21 cellular contexts compared by ENCODE assay signal in genomic region chr4:43496602-43497001, GRCh38.
DNase-seq lines count a peak whose midpoint lies in the region; ATAC-seq, FAIRE-seq and TF ChIP-seq lines count a peak whose summit lies in the region.
"Had no signal": no experiment of that assay in that cellular context is flagged by ENCODE, and none has a peak within 500 bp of the region (broad histone marks: within the 10 kb centered on the region; RNA-seq: fewer than 3 reads in every experiment).

No MANE protein-coding gene starts in this region.

- H2AFZ ChIP-seq in ACC112 (ENCODE audit: low read length, unreplicated experiment) = no peak overlapping the region
- no peak overlapping the region for H2AFZ ChIP-seq in IMR-90 (replicated peaks; ENCODE audit: low read length, poor library complexity)
- peak overlapping the region; percentile 30 for H2AFZ ChIP-seq in SU-DHL-6 (ENCODE audit: low read depth, low read length, severe bottlenecking)

- H3K27me3 ChIP-seq in ACC112 (ENCODE audit: insufficient read depth, low read length) (no peaks in the 10 kb centered on the region), IMR-90 (ENCODE audit: control insufficient read depth, insufficient read depth, low read length) (no peaks in the 10 kb centered on the region), SU-DHL-6 (ENCODE audit: low read length) (no peaks in the 10 kb centered on the region), small intestine (ENCODE audit: control insufficient read depth in 2 of 2, insufficient read depth in 2 of 2, low read length in 2 of 2) (no peaks in the 10 kb centered on the region), left ventricle myocardium inferior (ENCODE audit: low read depth) (no peaks in the 10 kb centered on the region)
- H3K27me3 ChIP-seq: BLaER1, Peyer's patch had no signal

- no peaks in the 10 kb centered on the region for H3K36me3 ChIP-seq in ACC112 (ENCODE audit: insufficient read depth, low read length)
- no peaks in the 10 kb centered on the region for H3K36me3 ChIP-seq in IMR-90 (ENCODE audit: control insufficient read depth, insufficient read depth, low read length)
- no peaks in the 10 kb centered on the region for H3K36me3 ChIP-seq in SU-DHL-6 (ENCODE audit: low read length)
- no peaks in the 10 kb centered on the region for H3K36me3 ChIP-seq in small intestine (ENCODE audit: control insufficient read depth in 2 of 2, insufficient read depth in 2 of 2, low read length in 2 of 2)
- H3K36me3 ChIP-seq in left ventricle myocardium inferior = no peaks in the 10 kb centered on the region
- H3K36me3 ChIP-seq: BLaER1, Peyer's patch had no signal

- H3K4me1 Mint-ChIP-seq in T-helper 17 cell = no peaks in the 10 kb centered on the region
- H3K4me1 Mint-ChIP-seq: T-cell had no signal

- dilution Hi-C loops in IMR-90 (cut with HindIII; ENCODE audit: low sequenced_read_pairs, unreplicated experiment) = no loop called here

- CTCF ChIA-PET in IMR-90 (lab: Yijun Ruan, JAX) = no interaction called here

- no peak overlapping the region for H2AK5ac ChIP-seq in IMR-90 (ENCODE audit: low read depth, low read length)

- H3K4ac ChIP-seq in IMR-90 (ENCODE audit: low read depth, low read length) = no peak overlapping the region

- no peaks in the 10 kb centered on the region for H3K36me3 Mint-ChIP-seq in T-helper 17 cell (ENCODE audit: low read depth)
- H3K36me3 Mint-ChIP-seq: CD8-positive, alpha-beta T cell; T-cell had no signal

- no peak overlapping the region for H3K18ac ChIP-seq in IMR-90 (ENCODE audit: low read depth, low read length)

- TF ChIP-seq POLR2A in IMR-90 (IDR thresholded peaks at IDR 0.05; ENCODE audit: low read depth, low read length) = no peak

- WGBS in IMR-90 (ENCODE audit: extremely low coverage in 2 of 2, insufficient read length in 1 of 2), 2 experiments = no CpG with 5 or more reads among the region's 2 CpGs
- WGBS in small intestine, 3 donors = 43 to 44% (median 44%) methylated on average over 2 of the region's 2 CpGs

- H3K9ac ChIP-seq in IMR-90 (ENCODE audit: low read depth, low read length) (no peak overlapping the region), SU-DHL-6 (ENCODE audit: low read length) (no peak overlapping the region)
- H3K9ac ChIP-seq: BLaER1 had no signal

- DNase-seq in IMR-90 (no peak), small intestine (no peak), left ventricle myocardium inferior (no peak), T-helper 17 cell (no peak)
- DNase-seq: Calu3; CD8-positive, alpha-beta T cell; GF-D8; HCEC 1CT; KG1; NCI-H1048; NCI-H1436; NCI-H1930; NCI-H226; NCI-H524; Peyer's patch; T-cell had no signal

- TF ChIP-seq RAD21 in IMR-90 (IDR thresholded peaks at IDR 0.05; ENCODE audit: low read length) = no peak

- H3K79me2 ChIP-seq in ACC112 (ENCODE audit: control insufficient read depth, insufficient read depth, low read length, unreplicated experiment) (no peaks in the 10 kb centered on the region), SU-DHL-6 (ENCODE audit: insufficient read depth, low read length) (no peaks in the 10 kb centered on the region)

- no peaks in the 10 kb centered on the region for H3K4me1 ChIP-seq in ACC112 (ENCODE audit: control insufficient read depth, insufficient read depth, low read length, unreplicated experiment)
- no peaks in the 10 kb centered on the region for H3K4me1 ChIP-seq in IMR-90 (ENCODE audit: control insufficient read depth, insufficient read depth, low read length)
- H3K4me1 ChIP-seq in small intestine (ENCODE audit: control insufficient read depth in 2 of 2, insufficient read depth in 1 of 2, low read depth in 1 of 2, low read length in 1 of 2) = no peaks in the 10 kb centered on the region
- H3K4me1 ChIP-seq in left ventricle myocardium inferior = no peaks in the 10 kb centered on the region
- H3K4me1 ChIP-seq: BLaER1, Peyer's patch had no signal

- POLR2A ChIA-PET in IMR-90 (lab: Charles Lee; ENCODE audit: unreplicated experiment) = no interaction called here

- H3K23ac ChIP-seq in IMR-90 (ENCODE audit: low read depth, low read length) = no peak overlapping the region

- no peak for FAIRE-seq in small intestine (lab: Jason Lieb, UNC)

- H3K56ac ChIP-seq in IMR-90 (ENCODE audit: extremely low read depth, insufficient read depth, low read length) = no peak overlapping the region

- intact Hi-C loops in IMR-90 (cut with micrococcal nuclease) (no loop called here), left ventricle myocardium inferior (cut with micrococcal nuclease) (no loop called here)

- peak; percentile 33 for ATAC-seq in GM18517 (IDR thresholded peaks at IDR 0.05; ENCODE audit: unreplicated experiment)
- ATAC-seq in IMR-90 (ENCODE audit: low read depth) = no peak
- no peak for ATAC-seq in T-helper 17 cell
- no peak for ATAC-seq in HG03175 (IDR thresholded peaks at IDR 0.05; ENCODE audit: unreplicated experiment)
- ATAC-seq: CD8-positive, alpha-beta T cell; T-cell had no signal

- no peak overlapping the region for H2BK120ac ChIP-seq in IMR-90 (ENCODE audit: low read depth, low read length)

- no peak overlapping the region for H4K91ac ChIP-seq in IMR-90 (ENCODE audit: insufficient read depth, low read depth, low read length)

- H3K9me1 ChIP-seq in IMR-90 (ENCODE audit: insufficient read depth, low read length) = no peaks in the 10 kb centered on the region

- H4K20me1 ChIP-seq in IMR-90 (ENCODE audit: insufficient read depth, low read length) (no peaks in the 10 kb centered on the region), SU-DHL-6 (ENCODE audit: low read depth, low read length) (no peaks in the 10 kb centered on the region)
- H4K20me1 ChIP-seq: BLaER1 had no signal

- no peak overlapping the region for H2BK15ac ChIP-seq in IMR-90 (ENCODE audit: low read depth, low read length)

- H3K27me3 Mint-ChIP-seq in T-helper 17 cell = no peaks in the 10 kb centered on the region
- H3K27me3 Mint-ChIP-seq: T-cell had no signal

- H3F3A ChIP-seq in SU-DHL-6 (ENCODE audit: insufficient read depth) = no peaks in the 10 kb centered on the region; the same call in 1 of the 2 replicates

- no peak overlapping the region for H2AK9ac ChIP-seq in IMR-90 (replicated peaks; ENCODE audit: low read depth, low read length, poor library complexity)

- no peak overlapping the region for H3K4me3 Mint-ChIP-seq in T-helper 17 cell
- H3K4me3 Mint-ChIP-seq: CD8-positive, alpha-beta T cell; T-cell had no signal

- no peak overlapping the region for H4K8ac ChIP-seq in IMR-90 (ENCODE audit: low read depth in 2 of 2, low read length in 2 of 2)

- no peaks in the 10 kb centered on the region for H3K79me1 ChIP-seq in IMR-90 (ENCODE audit: low read depth in 1 of 2, low read length in 2 of 2)

- BruUV-seq in IMR-90 (replicated peaks; lab: Mats Ljungman, UMichigan) = no TSS peak

- H3K27ac ChIP-seq in ACC112 (ENCODE audit: low read depth, low read length) (no peak overlapping the region), IMR-90 (ENCODE audit: insufficient read depth, low read length) (no peak overlapping the region), SU-DHL-6 (ENCODE audit: low read depth, low read length) (no peak overlapping the region), small intestine (ENCODE audit: low read depth in 1 of 2, low read length in 1 of 2) (no peak overlapping the region), left ventricle myocardium inferior (replicated peaks) (no peak overlapping the region)
- H3K27ac ChIP-seq: BLaER1, Peyer's patch had no signal

- H2BK5ac ChIP-seq in IMR-90 (ENCODE audit: low read depth, low read length, poor library complexity, severe bottlenecking) = no peak overlapping the region

- no peak overlapping the region for H3K14ac ChIP-seq in IMR-90 (replicated peaks; ENCODE audit: low read depth, low read length)

- no peaks in the 10 kb centered on the region for H3K9me2 ChIP-seq in SU-DHL-6 (replicated peaks; ENCODE audit: insufficient read depth, low read length)

- H2BK20ac ChIP-seq in IMR-90 (ENCODE audit: low read depth, low read length) = no peak overlapping the region

- H4K5ac ChIP-seq in IMR-90 (ENCODE audit: low read depth, low read length) = no peak overlapping the region

- no peak for TF ChIP-seq CTCF in IMR-90 (conservative IDR thresholded peaks at IDR 0.05; ENCODE audit: low read depth, low read length)
- TF ChIP-seq CTCF in SU-DHL-6 (IDR thresholded peaks at IDR 0.05; ENCODE audit: insufficient read depth, low read length, poor library complexity, severe bottlenecking) = no peak
- TF ChIP-seq CTCF in left ventricle myocardium inferior (IDR thresholded peaks at IDR 0.05; ENCODE audit: borderline replicate concordance) = no peak

- peak overlapping the region; percentile 56 for H3K4me3 ChIP-seq in ACC112 (ENCODE audit: low read depth, low read length)
- no peak overlapping the region for H3K4me3 ChIP-seq in IMR-90 (ENCODE audit: insufficient read depth, low read depth, low read length)
- H3K4me3 ChIP-seq in SU-DHL-6 (ENCODE audit: insufficient read depth, low read length, poor library complexity, severe bottlenecking) = peak overlapping the region; percentile 2
- H3K4me3 ChIP-seq in small intestine (ENCODE audit: low read depth in 1 of 2, low read length in 2 of 2) = no peak overlapping the region
- no peak overlapping the region for H3K4me3 ChIP-seq in left ventricle myocardium inferior
- H3K4me3 ChIP-seq: BLaER1, Peyer's patch had no signal

- H3K27ac Mint-ChIP-seq in T-helper 17 cell = no peak overlapping the region
- H3K27ac Mint-ChIP-seq: CD8-positive, alpha-beta T cell; T-cell had no signal

- in situ Hi-C loops in IMR-90 (cut with MboI; ENCODE audit: low sequenced_read_pairs) = no loop called here

- H3K9me3 ChIP-seq in IMR-90 (ENCODE audit: control insufficient read depth, insufficient read depth, low read length) (no peaks in the 10 kb centered on the region), SU-DHL-6 (ENCODE audit: insufficient read depth, low read length) (no peaks in the 10 kb centered on the region), small intestine (ENCODE audit: control insufficient read depth, low read depth) (no peaks in the 10 kb centered on the region), left ventricle myocardium inferior (replicated peaks) (no peaks in the 10 kb centered on the region), T-helper 17 cell (ENCODE audit: control insufficient read depth, low read length, poor library complexity, severe bottlenecking) (no peaks in the 10 kb centered on the region)
- H3K9me3 ChIP-seq: BLaER1, Peyer's patch had no signal

- H3K4me2 ChIP-seq in IMR-90 (ENCODE audit: low read depth, low read length) (peak overlapping the region; percentile 87; the same call in 1 of the 2 replicates), SU-DHL-6 (ENCODE audit: low read depth, low read length, poor library complexity, severe bottlenecking) (peak overlapping the region; percentile 49)
- H3K4me2 ChIP-seq: BLaER1 had no signal

TF ChIP-seq in IMR-90, 13 proteins besides CTCF, POLR2A, EP300 and RAD21:
- TF ChIP-seq CEBPB (IDR thresholded peaks at IDR 0.05; ENCODE audit: low read depth, low read length) = no peak
- TF ChIP-seq SMC3 (IDR thresholded peaks at IDR 0.05; ENCODE audit: low read depth, low read length) = no peak
- peak; percentile 49; the same call in 1 of the 2 replicates for TF ChIP-seq MAFK (IDR thresholded peaks at IDR 0.05; ENCODE audit: low read depth, low read length)

Comparison
In these comparisons a context has a peak if more than half of its experiments do, and no peak if none do; other contexts are left out.
1. H3K4me3 ChIP-seq: peak in ACC112 (single experiment) and SU-DHL-6 (single experiment); none in IMR-90 (single experiment), small intestine (0 of 2) and left ventricle myocardium inferior (single experiment).